Comparison of ENCODE assay signal across 1 cellular context in the genomic region with DNA sequence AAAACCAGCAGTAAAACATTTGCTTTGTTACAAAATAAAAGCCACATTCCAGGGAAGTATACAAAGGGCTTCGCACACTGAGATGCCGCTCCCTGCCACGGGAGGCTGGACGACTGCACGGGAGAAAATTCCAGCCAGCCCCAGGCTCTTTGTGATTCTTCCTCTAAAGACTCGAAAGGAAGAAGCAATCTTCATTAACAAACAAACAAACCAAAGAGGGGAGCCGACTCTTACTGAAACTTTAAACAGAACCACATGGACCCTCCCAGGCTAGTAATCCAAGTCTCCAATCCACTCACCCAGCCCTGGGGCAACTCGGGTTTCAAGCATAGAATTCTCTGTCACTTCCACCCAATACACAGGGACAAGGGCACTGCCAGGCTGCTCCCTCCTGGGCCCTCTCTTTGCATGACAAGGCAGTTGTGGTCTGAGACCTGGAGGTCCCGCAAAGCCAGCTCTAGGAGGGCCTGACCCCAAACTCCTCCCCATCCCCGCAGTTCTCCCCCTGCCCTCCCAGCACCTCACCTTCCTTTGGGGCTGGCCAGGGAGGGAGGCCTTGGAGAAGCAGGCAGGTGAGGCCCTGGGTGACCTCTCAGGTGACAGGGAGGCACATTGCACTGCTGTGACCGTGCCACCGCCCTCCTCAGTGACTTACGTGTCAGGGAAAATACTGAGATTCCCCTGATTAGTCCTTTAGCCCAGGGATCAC.
TF ChIP-seq lines count a peak whose summit lies in the region.

No MANE protein-coding gene starts in this region.

TF ChIP-seq in HepG2, 621 proteins besides CTCF, POLR2A, EP300 and RAD21:
- TF ChIP-seq NRL (CRISPR knock-in tag; IDR thresholded peaks at IDR 0.05; ENCODE audit: borderline replicate concordance) (no peak), ZNF431 (CRISPR knock-in tag; IDR thresholded peaks at IDR 0.05; ENCODE audit: borderline replicate concordance, low read depth) (no peak), TEAD3 (CRISPR knock-in tag; optimal IDR thresholded peaks at IDR 0.05; ENCODE audit: borderline replicate concordance) (peak; percentile 52)
